In the genomic region with DNA sequence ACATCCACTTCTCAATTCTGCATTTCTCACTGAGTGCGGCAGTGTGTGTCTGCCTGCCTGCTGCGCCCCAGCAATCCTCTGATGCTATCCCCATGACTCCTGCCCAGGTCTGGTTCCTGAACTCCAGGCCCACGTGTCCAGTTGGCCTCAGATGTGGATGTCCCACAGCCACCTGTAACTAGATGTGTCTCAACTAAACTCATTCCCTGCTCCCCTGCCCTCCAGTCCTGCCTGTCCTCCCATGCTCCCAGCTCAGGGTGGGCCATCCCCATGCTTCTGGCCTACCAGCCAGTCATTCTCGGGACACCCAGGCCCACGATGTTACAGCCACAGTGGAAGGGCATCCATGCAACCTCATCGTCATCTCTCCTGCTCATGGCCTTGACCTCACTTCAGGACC, we compare ENCODE assay signal across 1 cellular context.
TF ChIP-seq lines count a peak whose summit lies in the region.

No MANE protein-coding gene starts in this region.

TF ChIP-seq in K562, 482 proteins besides CTCF, POLR2A, EP300 and RAD21:
- TF ChIP-seq LCOR (CRISPR knock-in tag; IDR thresholded peaks at IDR 0.05) (no peak), RAD51 (IDR thresholded peaks at IDR 0.05; ENCODE audit: borderline replicate concordance, low read depth) (no peak), STAG1 (CRISPR knock-in tag; IDR thresholded peaks at IDR 0.05; ENCODE audit: borderline replicate concordance) (0 out of 2 replicates have a peak, but pooled peaks have one; percentile 20)
- TF ChIP-seq, protein P1, sequence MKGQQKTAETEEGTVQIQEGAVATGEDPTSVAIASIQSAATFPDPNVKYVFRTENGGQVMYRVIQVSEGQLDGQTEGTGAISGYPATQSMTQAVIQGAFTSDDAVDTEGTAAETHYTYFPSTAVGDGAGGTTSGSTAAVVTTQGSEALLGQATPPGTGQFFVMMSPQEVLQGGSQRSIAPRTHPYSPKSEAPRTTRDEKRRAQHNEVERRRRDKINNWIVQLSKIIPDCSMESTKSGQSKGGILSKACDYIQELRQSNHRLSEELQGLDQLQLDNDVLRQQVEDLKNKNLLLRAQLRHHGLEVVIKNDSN (CRISPR knock-in tag; IDR thresholded peaks at IDR 0.05): 0 out of 2 replicates have a peak, but pooled peaks have one; percentile 15
- TF ChIP-seq, protein P2, sequence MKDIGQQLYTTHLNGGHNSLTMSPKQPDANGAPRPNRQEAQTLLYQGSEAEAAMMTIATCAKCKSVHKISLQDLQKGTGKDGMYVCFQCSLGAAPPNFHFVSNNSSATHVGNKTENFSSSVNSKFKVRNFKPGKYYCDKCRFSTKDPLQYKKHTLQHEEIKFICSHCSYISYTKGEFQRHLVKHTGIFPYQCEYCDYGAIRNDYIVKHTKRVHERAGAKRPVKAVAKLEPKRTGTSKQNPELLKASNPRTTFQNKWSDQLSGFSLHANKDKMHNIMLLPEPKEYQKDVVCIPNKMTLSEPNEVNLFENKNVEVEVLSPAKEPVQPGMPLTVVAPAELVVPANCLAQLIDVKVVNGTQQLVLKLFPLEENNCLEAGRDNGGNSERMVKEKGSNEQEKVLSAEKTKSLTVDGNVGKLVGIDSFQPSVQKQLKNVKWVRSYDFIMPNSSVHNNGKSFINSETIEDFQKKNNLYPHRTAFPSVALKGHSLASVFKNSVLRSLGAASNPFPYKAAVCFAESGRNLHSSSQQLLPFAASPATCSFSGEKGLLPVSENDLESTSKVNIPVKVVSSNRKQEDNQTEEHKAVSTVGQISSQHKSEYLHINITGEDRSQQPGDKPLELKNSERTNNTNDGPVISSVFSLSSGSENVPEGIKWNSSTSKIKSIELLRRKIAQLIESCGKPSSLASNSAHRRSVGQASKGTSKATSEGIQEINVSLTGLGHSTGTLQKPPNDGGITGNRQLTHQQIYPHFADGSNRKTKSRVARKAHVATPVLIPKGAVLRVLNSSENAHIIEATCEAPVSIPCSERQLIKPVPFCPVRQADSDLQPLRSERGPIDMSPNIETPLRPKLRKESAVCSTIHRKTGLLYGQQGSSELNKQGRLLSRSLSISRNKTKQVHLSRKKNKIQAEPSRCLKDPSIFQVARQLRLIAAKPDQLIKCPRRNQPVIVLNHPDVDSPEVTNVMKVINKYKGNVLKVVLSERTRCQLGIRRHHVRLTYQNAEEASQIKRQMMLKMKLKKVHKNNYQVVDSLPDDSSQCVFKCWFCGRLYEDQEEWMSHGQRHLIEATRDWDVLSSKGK (CRISPR knock-in tag; IDR thresholded peaks at IDR 0.05): no peak
